8 cellular contexts compared by ENCODE assay signal in genomic region chr21:17585875-17586450, GRCh38. TPM values are rescaled to one million over a fixed set of nuclear protein-coding genes. Genes with fewer than 3 reads are reported as not detected.
DNase-seq lines count a peak whose midpoint lies in the region; ATAC-seq, FAIRE-seq and TF ChIP-seq lines count a peak whose summit lies in the region.

No MANE protein-coding gene starts in this region.

- dilution Hi-C loops in IMR-90 (cut with HindIII; ENCODE audit: low sequenced_read_pairs, unreplicated experiment) = no loop called here

- intact Hi-C loops in IMR-90 (cut with micrococcal nuclease) (loop anchor here (1.0 kb wide), 1 partner anchor 199 kb away; no protein-coding TSS in a partner anchor), PC-3 (cut with micrococcal nuclease) (loop anchor here (1.0 kb wide), 1 partner anchor 199 kb away; no protein-coding TSS in a partner anchor)

- H3K9me3 Mint-ChIP-seq in naive thymus-derived CD8-positive, alpha-beta T cell = no peaks in the 10 kb centered on the region

- CTCF ChIA-PET in IMR-90 (lab: Yijun Ruan, JAX) = interaction anchor here (0.6 to 1.9 kb wide), 7 partner anchors 10 to 200 kb away, joined by 3 to 28 read pairs (median 4); no protein-coding TSS in a partner anchor
- CTCF ChIA-PET in PC-3 (lab: Charles Lee) = interaction anchor here (0.6 to 1.0 kb wide), 3 partner anchors 199 to 1974 kb away, joined by 3 to 17 read pairs (median 3); no protein-coding TSS in a partner anchor

- peak; percentile 94 for FAIRE-seq in endometrium (lab: Jason Lieb, UNC)

- no peak overlapping the region for H2BK15ac ChIP-seq in IMR-90 (ENCODE audit: low read depth, low read length)

- DNase-seq in EL (peak; percentile 53), IMR-90 (peak; percentile 62), PC-3 (peak; percentile 73), NCI-H1048 (lab: John Stamatoyannopoulos, UW) (no peak)
- peak in 5 of 10 donors; percentile 7 to 48 (median 30) for DNase-seq in naive thymus-derived CD8-positive, alpha-beta T cell
- no peak for DNase-seq in stimulated activated CD8-positive, alpha-beta memory T cell treated with anti-CD3 and anti-CD28 coated beads, Interleukin-4, amount 100 ng/mL, for 48 hours

- no peak overlapping the region for H2AK9ac ChIP-seq in IMR-90 (replicated peaks; ENCODE audit: low read depth, low read length, poor library complexity)

- no peak overlapping the region for H3K18ac ChIP-seq in IMR-90 (ENCODE audit: low read depth, low read length)

- POLR2A ChIA-PET in IMR-90 (lab: Charles Lee; ENCODE audit: unreplicated experiment) = no interaction called here
- POLR2A ChIA-PET in PC-3 (lab: Charles Lee; ENCODE audit: unreplicated experiment) = no interaction called here
- POLR2A ChIA-PET in naive thymus-derived CD8-positive, alpha-beta T cell (lab: Charles Lee) = no interaction called here

- ATAC-seq in IMR-90 (ENCODE audit: low read depth) = peak; percentile 76
- no peak; the same call in 1 of the 2 replicates for ATAC-seq in PC-3
- ATAC-seq in naive thymus-derived CD8-positive, alpha-beta T cell = peak; percentile 53 to 66
- ATAC-seq in HG03521 (IDR thresholded peaks at IDR 0.05; ENCODE audit: unreplicated experiment) = no peak

- H3K27ac Mint-ChIP-seq in naive thymus-derived CD8-positive, alpha-beta T cell = no peak overlapping the region

- H2AFZ ChIP-seq in IMR-90 (replicated peaks; ENCODE audit: low read length, poor library complexity) = no peak overlapping the region
- no peak overlapping the region for H2AFZ ChIP-seq in PC-3 (ENCODE audit: low read length)

- peaks cover 0 to 1% (median 0%) of the 10 kb centered on the region in 5 donors for H3K27me3 Mint-ChIP-seq in naive thymus-derived CD8-positive, alpha-beta T cell

- H2BK120ac ChIP-seq in IMR-90 (ENCODE audit: low read depth, low read length) = no peak overlapping the region

- H3K36me3 Mint-ChIP-seq in naive thymus-derived CD8-positive, alpha-beta T cell = no peaks in the 10 kb centered on the region

- H3K4me1 ChIP-seq in IMR-90 (ENCODE audit: control insufficient read depth, insufficient read depth, low read length) = no peaks in the 10 kb centered on the region
- no peaks in the 10 kb centered on the region for H3K4me1 ChIP-seq in PC-3 (ENCODE audit: insufficient read depth, low read length)

- H3K27me3 ChIP-seq in IMR-90 (ENCODE audit: control insufficient read depth, insufficient read depth, low read length) (no peaks in the 10 kb centered on the region; the same call in 1 of the 2 replicates), PC-3 (ENCODE audit: low read length) (no peaks in the 10 kb centered on the region; the same call in 1 of the 2 replicates)

- H3K9me3 ChIP-seq in IMR-90 (ENCODE audit: control insufficient read depth, insufficient read depth, low read length) (no peaks in the 10 kb centered on the region), PC-3 (ENCODE audit: low read length) (no peaks in the 10 kb centered on the region)

- H2BK20ac ChIP-seq in IMR-90 (ENCODE audit: low read depth, low read length) = no peak overlapping the region

- no TSS peak for BruUV-seq in IMR-90 (replicated peaks; lab: Mats Ljungman, UMichigan)
- no TSS peak for BruUV-seq in PC-3 (replicated peaks; lab: Mats Ljungman, UMichigan)

- no peak overlapping the region for H3K4ac ChIP-seq in IMR-90 (ENCODE audit: low read depth, low read length)

- no peak overlapping the region for H3K4me3 Mint-ChIP-seq in naive thymus-derived CD8-positive, alpha-beta T cell

- WGBS in IMR-90 (ENCODE audit: extremely low coverage in 2 of 2, insufficient read length in 1 of 2), 2 experiments = no CpG with 5 or more reads among the region's 3 CpGs

- no peaks in the 10 kb centered on the region for H3K4me1 Mint-ChIP-seq in naive thymus-derived CD8-positive, alpha-beta T cell

- TF ChIP-seq CTCF in IMR-90 (conservative IDR thresholded peaks at IDR 0.05; ENCODE audit: low read depth, low read length) = peak; percentile 74
- peak; percentile 63 for TF ChIP-seq CTCF in PC-3 (conservative IDR thresholded peaks at IDR 0.05; ENCODE audit: low read depth, low read length)

- H3K9me1 ChIP-seq in IMR-90 (ENCODE audit: insufficient read depth, low read length) = no peaks in the 10 kb centered on the region

- H3K23ac ChIP-seq in IMR-90 (ENCODE audit: low read depth, low read length) = no peak overlapping the region

- no peak overlapping the region for H3K27ac ChIP-seq in IMR-90 (ENCODE audit: insufficient read depth, low read length)
- no peak overlapping the region for H3K27ac ChIP-seq in PC-3 (ENCODE audit: low read length)

- H4K91ac ChIP-seq in IMR-90 (ENCODE audit: insufficient read depth, low read depth, low read length) = no peak overlapping the region

- TF ChIP-seq POLR2A in IMR-90 (IDR thresholded peaks at IDR 0.05; ENCODE audit: low read depth, low read length) = no peak

- H2BK5ac ChIP-seq in IMR-90 (ENCODE audit: low read depth, low read length, poor library complexity, severe bottlenecking) = no peak overlapping the region

- no peak overlapping the region for H4K8ac ChIP-seq in IMR-90 (ENCODE audit: low read depth in 2 of 2, low read length in 2 of 2)

- no peak overlapping the region for H2AK5ac ChIP-seq in IMR-90 (ENCODE audit: low read depth, low read length)

- no peaks in the 10 kb centered on the region for H4K20me1 ChIP-seq in IMR-90 (ENCODE audit: insufficient read depth, low read length)
- H4K20me1 ChIP-seq in PC-3 (ENCODE audit: low read length) = no peaks in the 10 kb centered on the region

- H3K79me1 ChIP-seq in IMR-90 (ENCODE audit: low read depth in 1 of 2, low read length in 2 of 2) = no peaks in the 10 kb centered on the region

- H3K56ac ChIP-seq in IMR-90 (ENCODE audit: extremely low read depth, insufficient read depth, low read length) = no peak overlapping the region

- in situ Hi-C loops in IMR-90 (cut with MboI; ENCODE audit: low sequenced_read_pairs) = no loop called here

- no peak overlapping the region for H4K5ac ChIP-seq in IMR-90 (ENCODE audit: low read depth, low read length)

- H3K9ac ChIP-seq in IMR-90 (ENCODE audit: low read depth, low read length) (no peak overlapping the region), PC-3 (ENCODE audit: low read length) (no peak overlapping the region)

- H3K79me2 ChIP-seq in PC-3 (ENCODE audit: low read length) = no peaks in the 10 kb centered on the region

- no peak overlapping the region for H3K4me3 ChIP-seq in IMR-90 (ENCODE audit: insufficient read depth, low read depth, low read length)
- no peak overlapping the region for H3K4me3 ChIP-seq in PC-3 (ENCODE audit: low read length)

- H3K36me3 ChIP-seq in IMR-90 (ENCODE audit: control insufficient read depth, insufficient read depth, low read length) (no peaks in the 10 kb centered on the region; the same call in 1 of the 2 replicates), PC-3 (ENCODE audit: low read depth, low read length) (no peaks in the 10 kb centered on the region)

- no peaks in the 10 kb centered on the region for H3F3A ChIP-seq in PC-3 (ENCODE audit: low read length, unreplicated experiment)

- no peaks in the 10 kb centered on the region for H3K9me2 ChIP-seq in PC-3 (replicated peaks; ENCODE audit: low read length)

- H3K4me2 ChIP-seq in IMR-90 (ENCODE audit: low read depth, low read length) (no peak overlapping the region), PC-3 (ENCODE audit: low read length) (no peak overlapping the region)

- H3K14ac ChIP-seq in IMR-90 (replicated peaks; ENCODE audit: low read depth, low read length) = no peak overlapping the region

- peak; percentile 75 for TF ChIP-seq RAD21 in IMR-90 (IDR thresholded peaks at IDR 0.05; ENCODE audit: low read length)

TF ChIP-seq in IMR-90, 13 proteins besides CTCF, POLR2A, EP300 and RAD21:
- TF ChIP-seq FOS (IDR thresholded peaks at IDR 0.05; ENCODE audit: low read depth, low read length) (no peak), SMC3 (IDR thresholded peaks at IDR 0.05; ENCODE audit: low read depth, low read length) (peak; percentile 88), ELK1 (IDR thresholded peaks at IDR 0.05; ENCODE audit: borderline replicate concordance, low read depth, low read length) (no peak)
TF ChIP-seq in IMR-90: peak in this region for 1.

RNA-seq across cellular contexts. Expression of gene BTG3, which starts 26.7 kb away (rescaled TPM):
- total RNA-seq in IMR-90 (2012; rRNA removed) (22.4 and 29.2 TPM in 2 replicates), PC-3 (2014; rRNA removed) (7.1 and 11.9 TPM in 2 replicates)
- 33.9 and 38.1 TPM in 2 replicates for polyA plus RNA-seq in IMR-90 (2012; rRNA removed)
- 14.1 and 27.6 TPM in 2 replicates for polyA plus RNA-seq in IMR-90 (2012; cell fraction: cytosol; rRNA removed)
- 7.8 and 51.2 TPM in 2 replicates for polyA plus RNA-seq in IMR-90 (2012; cell fraction: nucleus; rRNA removed; ENCODE audit: low replicate concordance)
- total RNA-seq in naive thymus-derived CD8-positive, alpha-beta T cell = 10 to 100 TPM; 15.6 to 17.7 TPM
- polyA plus RNA-seq in naive thymus-derived CD8-positive, alpha-beta T cell = 1 to 10 TPM; 4.2 to 7.1 (median 5.2) TPM

Comparison
In these comparisons a context has a peak if more than half of its experiments do, and no peak if none do; other contexts are left out.
1. DNase-seq: peak in EL (single experiment), IMR-90 (single experiment) and PC-3 (single experiment); none in stimulated activated CD8-positive, alpha-beta memory T cell treated with anti-CD3 and anti-CD28 coated beads, Interleukin-4, amount 100 ng/mL, for 48 hours (single experiment) and NCI-H1048 (single experiment).
2. ATAC-seq: peak in IMR-90 (single experiment) and naive thymus-derived CD8-positive, alpha-beta T cell (2 of 2); none in PC-3 (single experiment) and HG03521 (single experiment).